ENCODE assay signal across 24 cellular contexts in the genomic region with DNA sequence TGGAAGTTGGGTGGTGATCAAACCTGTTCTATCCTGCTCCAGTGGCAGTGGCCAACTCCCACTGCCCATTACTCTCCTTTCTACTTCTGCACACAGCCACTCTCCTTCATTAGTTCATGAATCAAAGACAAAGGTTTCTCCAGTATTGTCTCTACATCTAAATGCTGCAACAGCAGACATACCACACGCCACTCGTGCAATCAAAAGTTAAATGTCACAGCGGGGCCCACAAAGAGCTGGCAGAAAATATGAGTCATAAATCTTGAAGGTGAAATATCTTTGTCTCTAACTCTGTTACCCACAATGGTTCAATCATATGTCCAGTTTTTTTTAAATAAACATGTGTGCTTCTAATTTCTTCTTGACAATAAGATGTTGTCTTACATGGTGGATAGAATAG. TPM values are rescaled to one million over a fixed set of nuclear protein-coding genes. Genes with fewer than 3 reads are reported as not detected.
DNase-seq lines count a peak whose midpoint lies in the region; ATAC-seq and TF ChIP-seq lines count a peak whose summit lies in the region.
"Had no signal": no experiment of that assay in that cellular context is flagged by ENCODE, and none has a peak within 500 bp of the region (broad histone marks: within the 10 kb centered on the region; RNA-seq: fewer than 3 reads in every experiment).

No MANE protein-coding gene starts in this region.

- H3K4me1 Mint-ChIP-seq in MCF 10A (ENCODE audit: insufficient read depth, unreplicated experiment) (peaks cover 55% of the 10 kb centered on the region), osteocyte (ENCODE audit: unreplicated experiment) (peaks cover 48% of the 10 kb centered on the region)
- H3K4me1 Mint-ChIP-seq: IgD-negative memory B cell had no signal

- CTCF ChIA-PET in MCF 10A (lab: Yijun Ruan, JAX): interaction anchor here (0.6 kb wide), 1 partner anchor 168 kb away, joined by 3 read pairs; no protein-coding TSS in a partner anchor
- CTCF ChIA-PET in IMR-90 (lab: Yijun Ruan, JAX): interaction anchor here (0.5 to 0.6 kb wide), 2 partner anchors 405 to 865 kb away, joined by 3 to 7 read pairs; no protein-coding TSS in a partner anchor

- TF ChIP-seq POLR2A in breast epithelium (IDR thresholded peaks at IDR 0.05): no peak
- no peak for TF ChIP-seq POLR2A in IMR-90 (IDR thresholded peaks at IDR 0.05; ENCODE audit: low read depth, low read length)

- H3K4me1 ChIP-seq in breast epithelium (no peaks in the 10 kb centered on the region), IMR-90 (ENCODE audit: control insufficient read depth, insufficient read depth, low read length) (peaks cover 3% of the 10 kb centered on the region; the same call in 1 of the 2 replicates), adipocyte (ENCODE audit: control insufficient read depth, insufficient read depth, low read length) (no peaks in the 10 kb centered on the region), BE2C (no peaks in the 10 kb centered on the region)

- H3K18ac ChIP-seq in IMR-90 (ENCODE audit: low read depth, low read length): no peak overlapping the region

- no peak overlapping the region for H2AK9ac ChIP-seq in IMR-90 (replicated peaks; ENCODE audit: low read depth, low read length, poor library complexity)

- H3K79me1 ChIP-seq in IMR-90 (ENCODE audit: low read depth in 1 of 2, low read length in 2 of 2): no peaks in the 10 kb centered on the region

- no peak overlapping the region for H2BK15ac ChIP-seq in IMR-90 (ENCODE audit: low read depth, low read length)

- H3K9ac ChIP-seq in IMR-90 (ENCODE audit: low read depth, low read length) (no peak overlapping the region), adipocyte (ENCODE audit: low read length) (no peak overlapping the region)

- H2AFZ ChIP-seq in IMR-90 (replicated peaks; ENCODE audit: low read length, poor library complexity): peak overlapping the region; percentile 34

- H3K14ac ChIP-seq in IMR-90 (replicated peaks; ENCODE audit: low read depth, low read length): no peak overlapping the region

- no peak overlapping the region for H4K91ac ChIP-seq in IMR-90 (ENCODE audit: insufficient read depth, low read depth, low read length)

- no peak for TF ChIP-seq RAD21 in IMR-90 (IDR thresholded peaks at IDR 0.05; ENCODE audit: low read length)

- intact Hi-C loops in MCF 10A (cut with micrococcal nuclease): no loop called here
- intact Hi-C loops in breast epithelium (cut with DNase I; ENCODE audit: low total_unique reads): no loop called here
- intact Hi-C loops in IMR-90 (cut with micrococcal nuclease): no loop called here

- BruUV-seq in MCF 10A (replicated peaks; lab: Mats Ljungman, UMichigan): no TSS peak
- no TSS peak for BruUV-seq in IMR-90 (replicated peaks; lab: Mats Ljungman, UMichigan)

- WGBS in IMR-90 (ENCODE audit: extremely low coverage in 2 of 2, insufficient read length in 1 of 2), 2 experiments: no CpG with 5 or more reads among the region's 3 CpGs

- no peaks in the 10 kb centered on the region for H4K20me1 ChIP-seq in IMR-90 (ENCODE audit: insufficient read depth, low read length)

- H3K27me3 ChIP-seq in breast epithelium (no peaks in the 10 kb centered on the region), IMR-90 (ENCODE audit: control insufficient read depth, insufficient read depth, low read length) (no peaks in the 10 kb centered on the region), adipocyte (replicated peaks; ENCODE audit: control insufficient read depth, insufficient read depth, low read length) (no peaks in the 10 kb centered on the region), BE2C (no peaks in the 10 kb centered on the region)

- dilution Hi-C loops in IMR-90 (cut with HindIII; ENCODE audit: low sequenced_read_pairs, unreplicated experiment): no loop called here

- no peaks in the 10 kb centered on the region for H3K9me3 ChIP-seq in breast epithelium
- H3K9me3 ChIP-seq in IMR-90 (ENCODE audit: control insufficient read depth, insufficient read depth, low read length): peaks cover 5% of the 10 kb centered on the region; the same call in 1 of the 2 replicates
- H3K9me3 ChIP-seq in adipocyte (ENCODE audit: control insufficient read depth, low read length): no peaks in the 10 kb centered on the region
- H3K9me3 ChIP-seq in BE2C: no peaks in the 10 kb centered on the region

- no peak overlapping the region for H3K56ac ChIP-seq in IMR-90 (ENCODE audit: extremely low read depth, insufficient read depth, low read length)

- ATAC-seq in IMR-90 (ENCODE audit: low read depth): no peak
- ATAC-seq in GM21367 (IDR thresholded peaks at IDR 0.05; ENCODE audit: unreplicated experiment): no peak
- no peak for ATAC-seq in GM19351 (IDR thresholded peaks at IDR 0.05; ENCODE audit: unreplicated experiment)
- ATAC-seq: HCT116 had no signal

- TF ChIP-seq CTCF in MCF 10A (IDR thresholded peaks at IDR 0.05; ENCODE audit: unreplicated experiment) (no peak), breast epithelium (IDR thresholded peaks at IDR 0.05) (no peak), IMR-90 (conservative IDR thresholded peaks at IDR 0.05; ENCODE audit: low read depth, low read length) (no peak), osteocyte (IDR thresholded peaks at IDR 0.05) (no peak), BE2C (IDR thresholded peaks at IDR 0.05; ENCODE audit: low read depth, low read length) (no peak)

- H3K27me3 Mint-ChIP-seq in MCF 10A (ENCODE audit: insufficient read depth, unreplicated experiment) (no peaks in the 10 kb centered on the region), osteocyte (ENCODE audit: unreplicated experiment) (no peaks in the 10 kb centered on the region)

- H3K27ac ChIP-seq in breast epithelium (no peak overlapping the region), IMR-90 (ENCODE audit: insufficient read depth, low read length) (no peak overlapping the region)
- H3K27ac ChIP-seq: C4-2B had no signal

- peak overlapping the region; percentile 64 for H2BK120ac ChIP-seq in IMR-90 (ENCODE audit: low read depth, low read length)

- H3K4me3 Mint-ChIP-seq in MCF 10A (ENCODE audit: unreplicated experiment) (no peak overlapping the region), osteocyte (ENCODE audit: unreplicated experiment) (no peak overlapping the region)
- H3K4me3 Mint-ChIP-seq: IgD-negative memory B cell had no signal

- peaks cover 34% of the 10 kb centered on the region for H3K9me3 Mint-ChIP-seq in MCF 10A (ENCODE audit: unreplicated experiment)
- peaks cover 16% of the 10 kb centered on the region for H3K9me3 Mint-ChIP-seq in osteocyte (ENCODE audit: unreplicated experiment)

- H3K23ac ChIP-seq in IMR-90 (ENCODE audit: low read depth, low read length): no peak overlapping the region

- DNase-seq in MCF 10A (ENCODE audit: unreplicated experiment) (peak; percentile 22), breast epithelium (ENCODE audit: low spot score in 2 of 2) (no peak), IMR-90 (no peak), adipocyte (ENCODE audit: low read depth) (peak; percentile 77), osteocyte (ENCODE audit: extremely low spot score, unreplicated experiment) (no peak), BE2C (no peak)
- DNase-seq: DMS153, EL, GOT3, Kasumi-1, NCI-H1105 treated with DMSO at 0.1 percent for 48 hours, NCI-H1694, NCI-H2081 treated with DMSO at 0.1 percent for 48 hours, NCI-H748 treated with DMSO at 0.1 percent for 48 hours, SHP77, T-helper 1 cell had no signal

- H3K4me3 ChIP-seq in breast epithelium: no peak overlapping the region
- H3K4me3 ChIP-seq in IMR-90 (ENCODE audit: insufficient read depth, low read depth, low read length): no peak overlapping the region
- no peak overlapping the region for H3K4me3 ChIP-seq in adipocyte (ENCODE audit: low read length)
- H3K4me3 ChIP-seq in BE2C (ENCODE audit: low read depth, low read length): no peak overlapping the region

- no peak overlapping the region; the same call in 1 of the 2 replicates for H4K5ac ChIP-seq in IMR-90 (ENCODE audit: low read depth, low read length)

- H3K36me3 ChIP-seq in breast epithelium (no peaks in the 10 kb centered on the region), IMR-90 (ENCODE audit: control insufficient read depth, insufficient read depth, low read length) (no peaks in the 10 kb centered on the region), adipocyte (ENCODE audit: control insufficient read depth, insufficient read depth, low read length, severe bottlenecking) (no peaks in the 10 kb centered on the region), BE2C (no peaks in the 10 kb centered on the region)

- no peak overlapping the region for H3K4me2 ChIP-seq in IMR-90 (ENCODE audit: low read depth, low read length)

- H2BK5ac ChIP-seq in IMR-90 (ENCODE audit: low read depth, low read length, poor library complexity, severe bottlenecking): no peak overlapping the region

- peak overlapping the region; percentile 52 for H3K27ac Mint-ChIP-seq in MCF 10A (ENCODE audit: low read depth, unreplicated experiment)
- peak overlapping the region; percentile 5 for H3K27ac Mint-ChIP-seq in osteocyte (ENCODE audit: unreplicated experiment)
- H3K27ac Mint-ChIP-seq: IgD-negative memory B cell had no signal

- H3K4ac ChIP-seq in IMR-90 (ENCODE audit: low read depth, low read length): peak overlapping the region; percentile 22; the same call in 1 of the 2 replicates

- H3K36me3 Mint-ChIP-seq in MCF 10A (ENCODE audit: insufficient read depth, unreplicated experiment) (no peaks in the 10 kb centered on the region), osteocyte (ENCODE audit: unreplicated experiment) (no peaks in the 10 kb centered on the region)
- H3K36me3 Mint-ChIP-seq: IgD-negative memory B cell had no signal

- H2BK20ac ChIP-seq in IMR-90 (ENCODE audit: low read depth, low read length): peak overlapping the region; percentile 78

- POLR2A ChIA-PET in MCF 10A (lab: Yijun Ruan, JAX) (interaction anchor here (0.7 kb wide), 1 partner anchor 73 kb away, joined by 3 read pairs; no protein-coding TSS in a partner anchor), IMR-90 (lab: Charles Lee; ENCODE audit: unreplicated experiment) (no interaction called here)

- H2AK5ac ChIP-seq in IMR-90 (ENCODE audit: low read depth, low read length): no peak overlapping the region; the same call in 1 of the 2 replicates

- H4K8ac ChIP-seq in IMR-90 (ENCODE audit: low read depth in 2 of 2, low read length in 2 of 2): no peak overlapping the region

- in situ Hi-C loops in IMR-90 (cut with MboI; ENCODE audit: low sequenced_read_pairs): no loop called here

- H3K9me1 ChIP-seq in IMR-90 (ENCODE audit: insufficient read depth, low read length): 0 out of 2 replicates have a peak, but pooled peaks cover 3% of the 10 kb centered on the region

TF ChIP-seq in IMR-90, 13 proteins besides CTCF, POLR2A, EP300 and RAD21 (continues in another document):
- TF ChIP-seq BHLHE40 (IDR thresholded peaks at IDR 0.05; ENCODE audit: low read depth, low read length): no peak

RNA-seq across cellular contexts. Expression of a gene that starts 13.3 kb away (rescaled TPM):
- total RNA-seq in MCF 10A (2022) (not detected in 2 replicates), breast epithelium (not detected), IMR-90 (2012; rRNA removed) (not detected in 2 replicates), osteocyte (not detected in 2 replicates)
- polyA plus RNA-seq in IMR-90 (2012; rRNA removed): not detected in 2 replicates
- polyA plus RNA-seq in IMR-90 (2012; cell fraction: cytosol; rRNA removed): not detected in 2 replicates
- not detected in 2 replicates for polyA plus RNA-seq in IMR-90 (2012; cell fraction: nucleus; rRNA removed; ENCODE audit: low replicate concordance)
- polyA plus RNA-seq in BE2C (2012; ENCODE audit: insufficient read depth, insufficient read length, low read depth): not detected
- total RNA-seq: HT-29, NCI-H460, OCI-LY7 had no signal
- polyA plus RNA-seq: IgD-negative memory B cell had no signal

Comparison
In these comparisons a context has a peak if more than half of its experiments do, and no peak if none do; other contexts are left out.
1. DNase-seq: peak in MCF 10A (single experiment) and adipocyte (single experiment); none in breast epithelium (0 of 2), IMR-90 (single experiment), osteocyte (single experiment) and BE2C (single experiment).